Comparison of ENCODE assay signal across 2 cellular contexts in genomic region chr10:69803809-69804208, GRCh38.
TF ChIP-seq lines count a peak whose summit lies in the region.

No MANE protein-coding gene starts in this region.

TF ChIP-seq in SK-N-SH, 30 proteins besides CTCF, POLR2A, EP300 and RAD21 (continued from another document):
- TF ChIP-seq PBX3 (IDR thresholded peaks at IDR 0.05) (no peak), RXRA (IDR thresholded peaks at IDR 0.05; ENCODE audit: borderline replicate concordance, low read depth) (no peak), TCF12 (IDR thresholded peaks at IDR 0.05) (no peak), GABPA (IDR thresholded peaks at IDR 0.05; ENCODE audit: low read depth) (no peak), RFX5 (IDR thresholded peaks at IDR 0.05; ENCODE audit: low read length) (no peak), JUND (IDR thresholded peaks at IDR 0.05) (no peak), MXI1 (IDR thresholded peaks at IDR 0.05; ENCODE audit: low read depth, low read length) (no peak), SIN3A (IDR thresholded peaks at IDR 0.05; ENCODE audit: borderline replicate concordance, low read depth, low read length) (no peak)

TF ChIP-seq in SK-N-SH treated with all-trans-retinoic acid at 6 μM for 48 hours, 23 proteins besides CTCF, POLR2A, EP300 and RAD21 (continued from another document):
- no peak for TF ChIP-seq PATZ1 (CRISPR knock-in tag; IDR thresholded peaks at IDR 0.05; ENCODE audit: borderline replicate concordance)
- TF ChIP-seq ZFP3 (CRISPR knock-in tag; IDR thresholded peaks at IDR 0.05), result no peak
- no peak for TF ChIP-seq BACH2 (CRISPR knock-in tag; IDR thresholded peaks at IDR 0.05; ENCODE audit: borderline replicate concordance)
TF ChIP-seq in SK-N-SH treated with all-trans-retinoic acid at 6 μM for 48 hours: peak in this region for 0.
